ENCODE assay signal across 27 cellular contexts in the genomic region with DNA sequence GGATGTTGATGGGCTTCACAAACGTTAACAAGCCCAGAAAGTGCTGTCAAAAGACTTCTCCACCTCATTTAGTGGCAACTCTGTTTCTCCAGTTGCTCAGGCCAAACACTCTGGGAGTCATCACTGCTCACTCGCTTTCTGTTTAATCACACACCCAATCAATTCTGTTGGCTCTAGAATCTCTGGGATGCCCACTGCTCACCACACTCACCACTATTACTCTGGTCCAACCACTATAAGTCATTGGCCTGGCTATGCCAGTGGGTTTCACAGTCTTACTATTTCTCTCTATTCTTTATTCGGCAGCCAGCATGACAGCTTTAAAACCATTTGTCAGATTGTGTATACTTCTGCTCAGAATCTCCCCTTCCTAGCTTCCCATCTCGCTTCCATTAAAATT.
"Had no signal": no experiment of that assay in that cellular context is flagged by ENCODE, and none has a peak within 500 bp of the region (broad histone marks: within the 10 kb centered on the region; RNA-seq: fewer than 3 reads in every experiment).

No MANE protein-coding gene starts in this region.

- H3K36me3 ChIP-seq: adrenal gland, ascending aorta, cardiac muscle cell, gastrocnemius medialis had no signal

- H3K27ac Mint-ChIP-seq: activated naive CD4-positive, alpha-beta T cell treated with anti-CD3 and anti-CD28 coated beads for 36 hours; brain; mesothelial cell of epicardium had no signal

- H3K9me3 ChIP-seq: adrenal gland, ascending aorta, gastrocnemius medialis, spleen, stomach, suprapubic skin had no signal

- H3K4me1 ChIP-seq: adrenal gland, gastrocnemius medialis, suprapubic skin had no signal

- H2AFZ ChIP-seq: hepatocyte had no signal

- DNase-seq: activated CD4-positive, alpha-beta T cell treated with anti-CD3 and anti-CD28 coated beads for 48 hours; activated CD8-positive, alpha-beta memory T cell treated with anti-CD3 and anti-CD28 coated beads for 24 hours; activated effector memory CD4-positive, alpha-beta T cell treated with anti-CD3 and anti-CD28 coated beads, Interleukin-2, amount 50 U/mL, for 16 hours; activated naive CD4-positive, alpha-beta T cell treated with anti-CD3 and anti-CD28 coated beads for 36 hours; activated naive CD8-positive, alpha-beta T cell treated with anti-CD3 and anti-CD28 coated beads for 36 hours; adrenal gland; dorsolateral prefrontal cortex; effector memory CD4-positive, alpha-beta T cell; gastrocnemius medialis; left cardiac atrium; left ventricle myocardium superior; mammary epithelial cell; naive thymus-derived CD4-positive, alpha-beta T cell; posterior cingulate gyrus; right cardiac atrium; spleen; stomach; T-helper 9 cell; tibial artery had no signal

- H3K4me2 ChIP-seq: hepatocyte had no signal

- ATAC-seq: activated CD4-positive, CD25-positive, alpha-beta regulatory T cell treated with anti-CD3 and anti-CD28 coated beads, Interleukin-2, amount 50 U/mL, for 24 hours; gastrocnemius medialis; left cardiac atrium; left ventricle myocardium superior; naive thymus-derived CD4-positive, alpha-beta T cell; right cardiac atrium had no signal

- H3K79me2 ChIP-seq: hepatocyte had no signal

- H3K27me3 Mint-ChIP-seq: activated naive CD8-positive, alpha-beta T cell treated with anti-CD3 and anti-CD28 coated beads for 36 hours; brain; naive thymus-derived CD4-positive, alpha-beta T cell had no signal

- H3K27ac ChIP-seq: adrenal gland, ascending aorta, cardiac muscle cell, coronary artery, dorsolateral prefrontal cortex, gastrocnemius medialis, hepatocyte, stomach, suprapubic skin, tibial artery had no signal

- H3K4me1 Mint-ChIP-seq: mesothelial cell of epicardium had no signal

- H3K4me3 Mint-ChIP-seq: activated naive CD4-positive, alpha-beta T cell treated with anti-CD3 and anti-CD28 coated beads for 36 hours; activated naive CD8-positive, alpha-beta T cell treated with anti-CD3 and anti-CD28 coated beads for 36 hours; brain; mesothelial cell of epicardium; naive thymus-derived CD4-positive, alpha-beta T cell had no signal

- H3K27me3 ChIP-seq: adrenal gland, ascending aorta, cardiac muscle cell, dorsolateral prefrontal cortex, gastrocnemius medialis, hepatocyte, spleen, stomach, suprapubic skin, tibial artery had no signal

- H3K4me3 ChIP-seq: adrenal gland, ascending aorta, cardiac muscle cell, coronary artery, dorsolateral prefrontal cortex, gastrocnemius medialis, hepatocyte, spleen, stomach, suprapubic skin, tibial artery had no signal
